In the genomic region with DNA sequence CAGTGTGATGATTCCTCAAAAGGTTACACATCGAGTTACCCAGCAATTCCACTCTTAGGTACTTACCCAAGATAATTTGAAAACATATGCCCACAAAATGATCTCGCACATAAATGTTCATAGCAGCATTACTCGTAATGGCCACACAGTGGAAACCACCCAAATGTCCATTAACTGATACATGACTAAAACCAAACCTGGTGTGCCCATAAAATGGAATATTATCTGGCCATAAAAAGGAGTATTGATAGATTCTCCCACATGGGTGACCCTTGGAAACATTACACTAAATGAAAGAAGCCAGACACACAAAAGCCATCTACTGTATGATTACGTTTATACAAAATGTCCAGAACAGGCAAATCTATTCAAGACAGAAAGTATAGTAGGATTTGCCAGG, we compare ENCODE assay signal across 18 cellular contexts.
A peak's percentile ranks its signal among the peaks of the same experiment; 100 is the strongest.
DNase-seq lines count a peak whose midpoint lies in the region; ATAC-seq and TF ChIP-seq lines count a peak whose summit lies in the region.
"Had no signal": no experiment of that assay in that cellular context is flagged by ENCODE, and none has a peak within 500 bp of the region (broad histone marks: within the 10 kb centered on the region; RNA-seq: fewer than 3 reads in every experiment).

No MANE protein-coding gene starts in this region.

- H3K4me3 ChIP-seq in BLaER1, result no peak overlapping the region
- H3K4me3 ChIP-seq in GM12865 (ENCODE audit: low read depth, low read length), result no peak overlapping the region
- no peak overlapping the region for H3K4me3 ChIP-seq in mesenchymal stem cell (ENCODE audit: insufficient read depth in 1 of 2, low read depth in 1 of 2, low read length in 2 of 2)
- no peak overlapping the region for H3K4me3 ChIP-seq in spleen
- H3K4me3 ChIP-seq in body of pancreas, result no peak overlapping the region
- H3K4me3 ChIP-seq: SJSA1 had no signal

- peaks cover 30% of the 10 kb centered on the region for H3K9me3 ChIP-seq in BLaER1
- H3K9me3 ChIP-seq in mesenchymal stem cell (ENCODE audit: control insufficient read depth, low read length), result no peaks in the 10 kb centered on the region
- peaks cover 0 to 6% (median 0%) of the 10 kb centered on the region in 8 donors for H3K9me3 ChIP-seq in spleen
- H3K9me3 ChIP-seq in body of pancreas, result no peaks in the 10 kb centered on the region
- H3K9me3 ChIP-seq: BE2C, SJSA1 had no signal

- H2BK15ac ChIP-seq in mesenchymal stem cell (ENCODE audit: low read depth, poor library complexity, severe bottlenecking), result no peak overlapping the region

- no peak overlapping the region for H2AK5ac ChIP-seq in mesenchymal stem cell (ENCODE audit: low read length, severe bottlenecking)

- no peak overlapping the region for H3K4ac ChIP-seq in mesenchymal stem cell (ENCODE audit: low read depth in 1 of 2, low read length in 2 of 2)

- H4K91ac ChIP-seq in mesenchymal stem cell (ENCODE audit: low read length), result no peak overlapping the region

- peak overlapping the region; percentile 35; the same call in 1 of the 2 replicates for H3K4me2 ChIP-seq in BLaER1
- H3K4me2 ChIP-seq in mesenchymal stem cell (ENCODE audit: low read length, poor library complexity, severe bottlenecking), result no peak overlapping the region

- DNase-seq in GM12865 (ENCODE audit: low read depth) (peak; percentile 65), mesenchymal stem cell (peak; percentile 16), spleen (no peak), GM10248 (ENCODE audit: extremely low spot score) (no peak), body of pancreas (no peak)
- DNase-seq: ACHN, BE2C, DMS 273 treated with DMSO at 0.1 percent for 48 hours, KG1, NCI-H1105, NCI-H187, NCI-H446 had no signal

- H3K4me1 Mint-ChIP-seq in activated T-helper 17 cell treated with anti-CD3 and anti-CD28 coated beads, Interleukin-2, amount 50 U/mL, for 72 hours, result peaks cover 4% of the 10 kb centered on the region

- CTCF ChIA-PET in GM10248 (lab: Yijun Ruan, JAX), result interaction anchor here (1.6 to 5.8 kb wide), 2 partner anchors 15 to 18 kb away, joined by 3 to 34 read pairs; no protein-coding TSS in a partner anchor

- H3K27ac ChIP-seq in BLaER1 (no peak overlapping the region), mesenchymal stem cell (ENCODE audit: low read length, poor library complexity, severe bottlenecking) (no peak overlapping the region), spleen (no peak overlapping the region), body of pancreas (no peak overlapping the region)
- H3K27ac ChIP-seq: RWPE1, SJSA1 had no signal

- H3K36me3 ChIP-seq in BLaER1, result no peaks in the 10 kb centered on the region
- peaks cover 0 to 46% of the 10 kb centered on the region in 2 experiments for H3K36me3 ChIP-seq in mesenchymal stem cell (ENCODE audit: control insufficient read depth in 1 of 2, insufficient read depth in 2 of 2, low read depth in 1 of 2, low read length in 2 of 2)
- H3K36me3 ChIP-seq in spleen, result no peaks in the 10 kb centered on the region
- no peaks in the 10 kb centered on the region for H3K36me3 ChIP-seq in body of pancreas (replicated peaks in 1 of 2; ENCODE audit: insufficient read depth in 1 of 2, low read depth in 2 of 2)
- H3K36me3 ChIP-seq: BE2C had no signal

- H2BK12ac ChIP-seq in mesenchymal stem cell (ENCODE audit: low read length in 2 of 2), result no peak overlapping the region

- H3K9ac ChIP-seq in BLaER1 (no peak overlapping the region), mesenchymal stem cell (ENCODE audit: low read length) (no peak overlapping the region)

- TF ChIP-seq CTCF in GM12865 (IDR thresholded peaks at IDR 0.05; ENCODE audit: insufficient read depth, low read depth, low read length, missing control alignments) (no peak), spleen (IDR thresholded peaks at IDR 0.05 in 8 of 11, conservative IDR thresholded peaks at IDR 0.05 in 3 of 11) (no peak), GM10248 (IDR thresholded peaks at IDR 0.05; ENCODE audit: control extremely low read depth, extremely low read depth, low read depth, missing control alignments) (no peak), body of pancreas (IDR thresholded peaks at IDR 0.05) (no peak)

- H3K27me3 Mint-ChIP-seq in activated T-helper 17 cell treated with anti-CD3 and anti-CD28 coated beads, Interleukin-2, amount 50 U/mL, for 72 hours, result no peaks in the 10 kb centered on the region

- peaks cover 7% of the 10 kb centered on the region for H3K9me3 Mint-ChIP-seq in activated T-helper 17 cell treated with anti-CD3 and anti-CD28 coated beads, Interleukin-2, amount 50 U/mL, for 72 hours

- peaks cover 37% of the 10 kb centered on the region for H3K4me1 ChIP-seq in BLaER1
- peaks cover 18% of the 10 kb centered on the region for H3K4me1 ChIP-seq in mesenchymal stem cell (ENCODE audit: control insufficient read depth, insufficient read depth, low read depth, low read length)
- peaks cover 0 to 27% (median 4%) of the 10 kb centered on the region in 6 donors for H3K4me1 ChIP-seq in spleen
- H3K4me1 ChIP-seq in body of pancreas, result no peaks in the 10 kb centered on the region

- no peak overlapping the region for H3K23ac ChIP-seq in mesenchymal stem cell (ENCODE audit: low read length in 2 of 2)

- TF ChIP-seq POLR2A in spleen (IDR thresholded peaks at IDR 0.05) (no peak), body of pancreas (IDR thresholded peaks at IDR 0.05) (no peak)

- intact Hi-C loops in spleen (cut with DNase I; ENCODE audit: low total_unique reads) (no loop called here), body of pancreas (cut with DNase I) (no loop called here)

- no peak overlapping the region for H4K8ac ChIP-seq in mesenchymal stem cell (ENCODE audit: low read length)

- no peaks in the 10 kb centered on the region for H3K36me3 Mint-ChIP-seq in activated T-helper 17 cell treated with anti-CD3 and anti-CD28 coated beads, Interleukin-2, amount 50 U/mL, for 72 hours (ENCODE audit: low read depth)

- H3K4me3 Mint-ChIP-seq in activated T-helper 17 cell treated with anti-CD3 and anti-CD28 coated beads, Interleukin-2, amount 50 U/mL, for 72 hours, result no peak overlapping the region

- H2BK120ac ChIP-seq in mesenchymal stem cell (ENCODE audit: low read depth, low read length), result no peak overlapping the region

- no peak overlapping the region for H3K18ac ChIP-seq in mesenchymal stem cell (ENCODE audit: low read depth in 1 of 2, low read length in 2 of 2)

- ATAC-seq in activated T-helper 17 cell treated with anti-CD3 and anti-CD28 coated beads, Interleukin-2, amount 50 U/mL, for 72 hours (replicated peaks), result peak; percentile 24
- ATAC-seq in GM21619 (IDR thresholded peaks at IDR 0.05; ENCODE audit: unreplicated experiment), result no peak
- ATAC-seq in body of pancreas, result no peak
- ATAC-seq: HCT116 had no signal

- no peak overlapping the region for H3K14ac ChIP-seq in mesenchymal stem cell (ENCODE audit: low read length in 2 of 2)

- WGBS in mesenchymal stem cell, result 97% methylated on average over 4 of the region's 4 CpGs
- WGBS in spleen, 5 donors, result 78 to 85% (median 83%) methylated on average over 4 of the region's 4 CpGs
- WGBS in body of pancreas, 2 donors, result 80 to 87% methylated on average over 4 of the region's 4 CpGs

- POLR2A ChIA-PET in GM10248 (lab: Yijun Ruan, JAX), result no interaction called here

- H4K20me1 ChIP-seq in BLaER1, result no peaks in the 10 kb centered on the region

- H2BK5ac ChIP-seq in mesenchymal stem cell (ENCODE audit: low read depth, low read length, poor library complexity, severe bottlenecking), result no peak overlapping the region

- peaks cover 31% of the 10 kb centered on the region for H3K79me1 ChIP-seq in mesenchymal stem cell (replicated peaks; ENCODE audit: low read length, poor library complexity, severe bottlenecking)

- peak overlapping the region; percentile 9 for H3K27ac Mint-ChIP-seq in activated T-helper 17 cell treated with anti-CD3 and anti-CD28 coated beads, Interleukin-2, amount 50 U/mL, for 72 hours

- no peak overlapping the region for H2AFZ ChIP-seq in mesenchymal stem cell (ENCODE audit: low read depth, low read length)

- H3K27me3 ChIP-seq in BLaER1 (no peaks in the 10 kb centered on the region), mesenchymal stem cell (ENCODE audit: control insufficient read depth in 1 of 2, insufficient read depth in 1 of 2, low read length in 2 of 2) (no peaks in the 10 kb centered on the region), spleen (replicated peaks in 1 of 7) (no peaks in the 10 kb centered on the region), body of pancreas (no peaks in the 10 kb centered on the region)
- H3K27me3 ChIP-seq: BE2C, SJSA1 had no signal

Comparison
In these comparisons a context has a peak if more than half of its experiments do, and no peak if none do; other contexts are left out.
1. DNase-seq: peak in GM12865 (single experiment) and mesenchymal stem cell (single experiment); none in spleen (single experiment), GM10248 (single experiment) and body of pancreas (0 of 4).